20 cellular contexts compared by ENCODE assay signal in genomic region chr3:184551103-184551502, GRCh38. TPM values are rescaled to one million over a fixed set of nuclear protein-coding genes. Genes with fewer than 3 reads are reported as not detected.
DNase-seq lines count a peak whose midpoint lies in the region; ATAC-seq and TF ChIP-seq lines count a peak whose summit lies in the region.
"Had no signal": no experiment of that assay in that cellular context is flagged by ENCODE, and none has a peak within 500 bp of the region (broad histone marks: within the 10 kb centered on the region; RNA-seq: fewer than 3 reads in every experiment).

No MANE protein-coding gene starts in this region.

- no peaks in the 10 kb centered on the region for H3K9me3 ChIP-seq in mucosa of descending colon
- H3K9me3 ChIP-seq: BLaER1, Caco-2, HAP-1 had no signal

- H3K36me3 ChIP-seq in mucosa of descending colon (ENCODE audit: low read depth): no peaks in the 10 kb centered on the region
- H3K36me3 ChIP-seq: BLaER1, HAP-1 had no signal

- no peak for ATAC-seq in mucosa of descending colon
- ATAC-seq in GM21619 (IDR thresholded peaks at IDR 0.05; ENCODE audit: unreplicated experiment): no peak
- ATAC-seq: CD8-positive, alpha-beta T cell; GM12878; GM23338 had no signal

- POLR2A ChIA-PET in activated CD4-positive, alpha-beta T cell treated with anti-CD3 and anti-CD28 coated beads, Interleukin-2, amount 10 ng/mL, durations not matched to agents 7 days and 5 days (lab: Charles Lee): no interaction called here

- H3K27me3 Mint-ChIP-seq in activated CD4-positive, alpha-beta T cell treated with anti-CD3 and anti-CD28 coated beads, Interleukin-2, amount 10 ng/mL, durations not matched to agents 7 days and 5 days: no peaks in the 10 kb centered on the region

- CTCF ChIA-PET in activated CD4-positive, alpha-beta T cell treated with anti-CD3 and anti-CD28 coated beads, Interleukin-2, amount 10 ng/mL, durations not matched to agents 7 days and 5 days (lab: Charles Lee): interaction anchor here (0.6 to 2.5 kb wide), 5 partner anchors 10 to 227 kb away, joined by 3 to 14 read pairs (median 5); partner anchors contain the start of gene EPHB3

- TF ChIP-seq CTCF in mucosa of descending colon (IDR thresholded peaks at IDR 0.05): no peak

- H3K4me3 Mint-ChIP-seq in activated CD4-positive, alpha-beta T cell treated with anti-CD3 and anti-CD28 coated beads, Interleukin-2, amount 10 ng/mL, durations not matched to agents 7 days and 5 days: no peak overlapping the region
- H3K4me3 Mint-ChIP-seq: B cell; CD4-positive, CD25-positive, alpha-beta regulatory T cell; CD8-positive, alpha-beta T cell; GM23338; HFFc6 had no signal

- no peak for DNase-seq in activated CD4-positive, alpha-beta T cell treated with anti-CD3 and anti-CD28 coated beads, Interleukin-2, amount 10 ng/mL, durations not matched to agents 7 days and 5 days
- DNase-seq in activated CD4-positive, alpha-beta T cell treated with anti-CD3 and anti-CD28 coated beads, Interleukin-2, amount 50 U/mL, for 48 hours: no peak
- DNase-seq in epidermal melanocyte (ENCODE audit: insufficient read length, low spot score) (peak; percentile 6), posterior vena cava (ENCODE audit: low spot score) (peak; percentile 70), mucosa of descending colon (no peak)
- no peak for DNase-seq in activated CD8-positive, alpha-beta memory T cell treated with anti-CD3 and anti-CD28 coated beads, Interleukin-2, amount 50 U/mL, for 4 hours
- DNase-seq: Caco-2; CD4-positive, CD25-positive, alpha-beta regulatory T cell; CD8-positive, alpha-beta T cell; DMS153; DMS79; EL; GDM1; HFFc6 had no signal

- H3K4me1 Mint-ChIP-seq in activated CD4-positive, alpha-beta T cell treated with anti-CD3 and anti-CD28 coated beads, Interleukin-2, amount 10 ng/mL, durations not matched to agents 7 days and 5 days: peaks cover 5% of the 10 kb centered on the region

- intact Hi-C loops in posterior vena cava (cut with DNase I): no loop called here
- intact Hi-C loops in mucosa of descending colon (cut with DNase I, micrococcal nuclease): no loop called here

- H3K4me3 ChIP-seq in mucosa of descending colon: no peak overlapping the region
- H3K4me3 ChIP-seq: BLaER1, GM12878, GM23338, HAP-1 had no signal

- H3K27ac Mint-ChIP-seq in activated CD4-positive, alpha-beta T cell treated with anti-CD3 and anti-CD28 coated beads, Interleukin-2, amount 10 ng/mL, durations not matched to agents 7 days and 5 days: peak overlapping the region; percentile 25
- H3K27ac Mint-ChIP-seq: B cell; CD4-positive, CD25-positive, alpha-beta regulatory T cell; CD8-positive, alpha-beta T cell; GM23338; HFFc6 had no signal

- H3K36me3 Mint-ChIP-seq in activated CD4-positive, alpha-beta T cell treated with anti-CD3 and anti-CD28 coated beads, Interleukin-2, amount 10 ng/mL, durations not matched to agents 7 days and 5 days (ENCODE audit: low read depth): no peaks in the 10 kb centered on the region
- H3K36me3 Mint-ChIP-seq: CD4-positive, CD25-positive, alpha-beta regulatory T cell; CD8-positive, alpha-beta T cell had no signal

- H3K9me3 Mint-ChIP-seq in activated CD4-positive, alpha-beta T cell treated with anti-CD3 and anti-CD28 coated beads, Interleukin-2, amount 10 ng/mL, durations not matched to agents 7 days and 5 days: no peaks in the 10 kb centered on the region
- H3K9me3 Mint-ChIP-seq: CD8-positive, alpha-beta T cell; GM23338; HFFc6 had no signal

- peaks cover 6% of the 10 kb centered on the region for H3K4me1 ChIP-seq in mucosa of descending colon (ENCODE audit: low read depth)
- H3K4me1 ChIP-seq: Caco-2, HAP-1 had no signal

RNA-seq across cellular contexts. Expression of gene EPHB3, which starts 10.5 kb away (rescaled TPM):
- total RNA-seq in activated CD4-positive, alpha-beta T cell treated with anti-CD3 and anti-CD28 coated beads, Interleukin-2, amount 10 ng/mL, durations not matched to agents 7 days and 5 days: under 1 TPM; 0.12 to 0.22 TPM
- total RNA-seq in posterior vena cava (10 to 100 TPM in 1 of 2 donors, 1 to 10 TPM in 1; 6.9 to 10.8 TPM), mucosa of descending colon (10 to 100 TPM; 14.1 to 57.2 (median 33.6) TPM)
- total RNA-seq: CD4-positive, CD25-positive, alpha-beta regulatory T cell; CD8-positive, alpha-beta T cell; GM12878 had no signal

Comparison
In these comparisons a context has a peak if more than half of its experiments do, and no peak if none do; other contexts are left out.
1. DNase-seq: peak in epidermal melanocyte (single experiment) and posterior vena cava (single experiment); none in activated CD4-positive, alpha-beta T cell treated with anti-CD3 and anti-CD28 coated beads, Interleukin-2, amount 10 ng/mL, durations not matched to agents 7 days and 5 days (single experiment), activated CD4-positive, alpha-beta T cell treated with anti-CD3 and anti-CD28 coated beads, Interleukin-2, amount 50 U/mL, for 48 hours (0 of 2), mucosa of descending colon (0 of 3) and activated CD8-positive, alpha-beta memory T cell treated with anti-CD3 and anti-CD28 coated beads, Interleukin-2, amount 50 U/mL, for 4 hours (single experiment).
2. RNA of gene EPHB3, which starts 10.5 kb away (total RNA-seq): 14.1 to 57.2 TPM in mucosa of descending colon and 6.9 to 10.8 TPM in posterior vena cava; 0.12 to 0.22 TPM in activated CD4-positive, alpha-beta T cell treated with anti-CD3 and anti-CD28 coated beads, Interleukin-2, amount 10 ng/mL, durations not matched to agents 7 days and 5 days; every median in the first group is over 4 times any median in the second.